8 cellular contexts compared by ENCODE assay signal in the genomic region with DNA sequence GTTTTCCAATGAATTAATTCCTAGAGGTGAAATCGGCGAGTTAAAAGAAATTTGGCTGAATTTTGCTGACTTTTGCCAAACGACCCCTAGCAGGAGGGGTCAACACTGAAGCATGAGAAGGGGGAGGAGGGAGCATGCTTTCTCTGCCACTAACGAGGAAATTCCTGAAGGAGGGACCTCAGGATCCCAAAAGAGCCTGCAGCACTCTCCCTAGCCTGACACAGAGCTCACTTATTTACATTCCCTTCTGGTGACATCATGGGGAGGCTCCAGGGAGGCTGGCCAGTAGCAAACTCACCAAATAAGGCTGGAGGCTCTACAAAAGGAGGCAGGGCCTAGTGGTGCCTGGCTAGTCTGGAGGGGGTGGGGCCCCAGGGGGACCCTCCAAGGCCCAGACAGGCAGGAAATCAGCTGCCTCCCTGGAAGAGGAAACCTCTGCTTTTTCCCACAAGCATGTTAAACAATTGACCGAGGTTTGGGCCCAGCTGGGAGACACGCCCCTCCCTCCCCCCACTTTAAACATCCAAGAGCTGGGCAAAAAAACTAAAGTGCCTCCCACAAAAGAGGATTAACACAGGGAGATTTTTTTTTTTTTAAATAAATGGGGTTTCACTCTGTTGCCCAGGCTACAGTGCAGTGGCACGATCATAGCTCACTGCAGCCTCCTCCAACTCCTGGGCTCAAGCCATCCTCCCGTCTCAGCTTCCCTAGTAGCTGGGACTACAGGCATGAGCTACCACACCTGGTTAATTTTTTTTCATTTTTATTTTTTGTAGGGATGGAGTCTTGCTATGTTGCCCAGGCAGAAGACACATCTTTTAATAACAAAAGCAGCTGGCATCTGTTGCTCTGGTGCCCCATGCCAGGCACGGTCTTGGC. TPM values are rescaled to one million over a fixed set of nuclear protein-coding genes. Genes with fewer than 3 reads are reported as not detected.
DNase-seq lines count a peak whose midpoint lies in the region; TF ChIP-seq lines count a peak whose summit lies in the region.

No MANE protein-coding gene starts in this region.

- H3K4me3 ChIP-seq in HAP-1, result peak overlapping the region; percentile 96

- H3K9me3 ChIP-seq in HAP-1, result no peaks in the 10 kb centered on the region

- DNase-seq in AG08395 (ENCODE audit: low spot score), result peak; percentile 96
- DNase-seq in HAP-1 (ENCODE audit: low spot score in 2 of 2), result peak; percentile 90
- DNase-seq in SW480 (ENCODE audit: low spot score), result peak; percentile 89
- peak; percentile 98 for DNase-seq in fibroblast of gingiva (ENCODE audit: low read depth)
- peak; percentile 99 for DNase-seq in myocyte (ENCODE audit: low read depth)
- DNase-seq in NCI-H187 treated with DMSO at 0.1 percent for 48 hours (lab: John Stamatoyannopoulos, UW), result no peak
- DNase-seq in DMS114 treated with DMSO at 0.1 percent for 48 hours (lab: John Stamatoyannopoulos, UW; ENCODE audit: unreplicated experiment), result no peak
- no peak for DNase-seq in GM13977 (ENCODE audit: low spot score)

- H3K4me1 ChIP-seq in HAP-1, result peaks cover 14% of the 10 kb centered on the region

- H3K36me3 ChIP-seq in HAP-1 (replicated peaks), result peaks cover 48% of the 10 kb centered on the region

- no peaks in the 10 kb centered on the region for H3K27me3 ChIP-seq in HAP-1 (ENCODE audit: low read depth)

- in situ Hi-C loops in HAP-1 (cut with MboI; ENCODE audit: low sequenced_read_pairs), result no loop called here
- in situ Hi-C loops in GM13977 (cut with MboI; ENCODE audit: low pct_unique_long_range_greater_than_20kb, low sequenced_read_pairs, unreplicated experiment), result no loop called here

- TF ChIP-seq CTCF in GM13977 (IDR thresholded peaks at IDR 0.05; ENCODE audit: extremely low read depth, insufficient read depth, missing control alignments), result no peak

RNA-seq across cellular contexts. Expression of a gene that starts 2.1 kb away (rescaled TPM):
- total RNA-seq in myocyte, result 193 and 269 TPM in 2 replicates
- 177 TPM for polyA plus RNA-seq in myocyte (2012)

RNA-seq across cellular contexts. Expression of a gene that starts 16.5 kb away (rescaled TPM):
- total RNA-seq in myocyte, result 2,539 and 2,715 TPM in 2 replicates
- polyA plus RNA-seq in myocyte (2012), result 2,426 TPM

RNA-seq across cellular contexts. Expression of a gene that starts 35.9 kb away (rescaled TPM):
- total RNA-seq in myocyte, result 31.9 and 75.7 TPM in 2 replicates
- polyA plus RNA-seq in myocyte (2012), result 3.1 TPM

RNA-seq across cellular contexts. Expression of a gene that starts 38.7 kb away (rescaled TPM):
- 18.0 and 22.2 TPM in 2 replicates for total RNA-seq in myocyte
- polyA plus RNA-seq in myocyte (2012), result 19.8 TPM

Comparison
In these comparisons a context has a peak if more than half of its experiments do, and no peak if none do; other contexts are left out.
1. DNase-seq: peak in AG08395 (single experiment), HAP-1 (2 of 2), SW480 (single experiment), fibroblast of gingiva (single experiment) and myocyte (single experiment); none in NCI-H187 treated with DMSO at 0.1 percent for 48 hours (single experiment), DMS114 treated with DMSO at 0.1 percent for 48 hours (single experiment) and GM13977 (single experiment).